11 cellular contexts compared by ENCODE assay signal in the genomic region with DNA sequence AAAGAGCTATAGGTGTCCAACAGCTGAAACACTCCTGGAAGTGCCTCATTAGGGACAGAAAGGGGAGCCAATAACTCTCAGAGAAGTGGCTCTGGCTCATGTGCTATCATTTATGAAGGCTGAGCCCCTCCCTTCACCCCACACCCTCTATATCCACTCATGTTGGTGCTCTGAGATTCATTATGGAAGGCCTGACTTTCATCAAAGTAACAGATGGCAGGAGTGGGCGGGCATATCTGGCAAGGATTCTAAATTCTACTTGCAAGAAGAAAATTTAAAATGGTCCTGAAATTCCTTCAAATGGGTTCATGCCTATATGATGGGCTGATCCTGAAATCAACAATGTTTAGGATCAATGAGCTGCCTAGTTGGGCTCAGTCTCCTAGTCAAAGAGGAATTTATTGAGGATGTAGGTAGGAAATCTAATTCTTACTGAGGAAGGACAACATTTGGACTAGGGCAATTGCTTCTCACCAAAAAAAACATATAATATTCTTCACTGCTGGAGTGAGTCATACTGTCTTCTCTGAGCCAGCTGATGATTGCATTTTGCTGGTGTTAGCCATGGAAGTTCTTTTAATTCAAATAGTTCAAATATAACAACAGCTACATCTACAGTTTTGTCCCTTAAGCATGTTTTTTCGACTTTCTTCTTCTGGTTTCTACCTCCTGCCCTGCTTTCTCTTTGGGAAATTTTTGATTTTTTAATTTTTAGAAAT. TPM values are rescaled to one million over a fixed set of nuclear protein-coding genes. Genes with fewer than 3 reads are reported as not detected.
DNase-seq lines count a peak whose midpoint lies in the region; ATAC-seq and TF ChIP-seq lines count a peak whose summit lies in the region.
"Had no signal": no experiment of that assay in that cellular context is flagged by ENCODE, and none has a peak within 500 bp of the region (broad histone marks: within the 10 kb centered on the region; RNA-seq: fewer than 3 reads in every experiment).

No MANE protein-coding gene starts in this region.

- no peak overlapping the region for H2AFZ ChIP-seq in PC-9

- DNase-seq in activated T-cell treated with anti-CD3 and anti-CD28 coated beads, Interleukin-2, amount 50 U/mL, for 72 hours = no peak
- DNase-seq in activated T-cell treated with anti-CD3 and anti-CD28 coated beads, Interleukin-2, amount 50 U/mL, for 4 hours = no peak
- DNase-seq in adipocyte (ENCODE audit: low read depth) = peak; percentile 72
- peak; percentile 58 to 80 for DNase-seq in foreskin fibroblast
- DNase-seq in stromal cell of bone marrow (ENCODE audit: low read depth) = peak; percentile 64
- no peak for DNase-seq in PC-9
- DNase-seq: Peyer's patch, right lobe of liver, testis had no signal

- CTCF ChIA-PET in PC-9 (lab: Charles Lee) = no interaction called here

- H3K4me1 ChIP-seq in adipocyte (ENCODE audit: control insufficient read depth, insufficient read depth, low read length) (peaks cover 11% of the 10 kb centered on the region), PC-9 (replicated peaks; ENCODE audit: insufficient read depth) (no peaks in the 10 kb centered on the region)
- H3K4me1 ChIP-seq: Peyer's patch, right lobe of liver, testis had no signal

- POLR2A ChIA-PET in PC-9 (lab: Charles Lee; ENCODE audit: unreplicated experiment) = no interaction called here

- peaks cover 9% of the 10 kb centered on the region for H3K4me1 Mint-ChIP-seq in activated T-cell treated with anti-CD3 and anti-CD28 coated beads, Interleukin-2, amount 50 U/mL, for 72 hours (ENCODE audit: low read depth)
- peaks cover 3% of the 10 kb centered on the region for H3K4me1 Mint-ChIP-seq in activated T-cell treated with anti-CD3 and anti-CD28 coated beads, Interleukin-2, amount 50 U/mL, for 4 hours (ENCODE audit: low read depth)

- no peaks in the 10 kb centered on the region for H4K20me1 ChIP-seq in PC-9 (ENCODE audit: insufficient read depth)

- H3K9me3 ChIP-seq in adipocyte (ENCODE audit: control insufficient read depth, low read length) (no peaks in the 10 kb centered on the region), PC-9 (ENCODE audit: insufficient read depth, low read depth) (no peaks in the 10 kb centered on the region)
- H3K9me3 ChIP-seq: Peyer's patch, right lobe of liver, testis had no signal

- H3K36me3 ChIP-seq in adipocyte (ENCODE audit: control insufficient read depth, insufficient read depth, low read length, severe bottlenecking) = peaks cover 12% of the 10 kb centered on the region
- H3K36me3 ChIP-seq in PC-9 (ENCODE audit: low read depth) = no peaks in the 10 kb centered on the region

- no TSS peak for BruUV-seq in PC-9 (replicated peaks; lab: Mats Ljungman, UMichigan)

- no peak overlapping the region for H3K4me2 ChIP-seq in PC-9

- no peak overlapping the region for H3K4me3 ChIP-seq in adipocyte (ENCODE audit: low read length)
- no peak overlapping the region for H3K4me3 ChIP-seq in foreskin fibroblast (ENCODE audit: low read depth in 1 of 2, low read length in 2 of 2)
- no peak overlapping the region for H3K4me3 ChIP-seq in PC-9
- H3K4me3 ChIP-seq: Peyer's patch, right lobe of liver, testis had no signal

- no peaks in the 10 kb centered on the region for H3K27me3 ChIP-seq in adipocyte (replicated peaks; ENCODE audit: control insufficient read depth, insufficient read depth, low read length)
- H3K27me3 ChIP-seq in PC-9 (ENCODE audit: insufficient read depth, low read depth) = no peaks in the 10 kb centered on the region
- H3K27me3 ChIP-seq: Peyer's patch, right lobe of liver, testis had no signal

- H3F3A ChIP-seq in PC-9 (ENCODE audit: insufficient read depth, low read depth) = no peaks in the 10 kb centered on the region

- H3K27ac Mint-ChIP-seq in activated T-cell treated with anti-CD3 and anti-CD28 coated beads, Interleukin-2, amount 50 U/mL, for 72 hours = peak overlapping the region; percentile 60

- TF ChIP-seq CTCF in foreskin fibroblast (IDR thresholded peaks at IDR 0.05; ENCODE audit: low read depth, low read length) (no peak), PC-9 (conservative IDR thresholded peaks at IDR 0.05) (no peak)

- H3K9me3 Mint-ChIP-seq in activated T-cell treated with anti-CD3 and anti-CD28 coated beads, Interleukin-2, amount 50 U/mL, for 72 hours = peaks cover 0 to 3% of the 10 kb centered on the region in 2 donors
- H3K9me3 Mint-ChIP-seq in activated T-cell treated with anti-CD3 and anti-CD28 coated beads, Interleukin-2, amount 50 U/mL, for 4 hours = no peaks in the 10 kb centered on the region

- no peak overlapping the region for H3K4me3 Mint-ChIP-seq in activated T-cell treated with anti-CD3 and anti-CD28 coated beads, Interleukin-2, amount 50 U/mL, for 72 hours
- no peak overlapping the region for H3K4me3 Mint-ChIP-seq in activated T-cell treated with anti-CD3 and anti-CD28 coated beads, Interleukin-2, amount 50 U/mL, for 4 hours

- ATAC-seq in activated T-cell treated with anti-CD3 and anti-CD28 coated beads, Interleukin-2, amount 50 U/mL, for 72 hours (replicated peaks in 1 of 2) = no peak
- no peak for ATAC-seq in activated T-cell treated with anti-CD3 and anti-CD28 coated beads, Interleukin-2, amount 50 U/mL, for 4 hours
- ATAC-seq in HG03460 (IDR thresholded peaks at IDR 0.05; ENCODE audit: unreplicated experiment) (no peak), GM18867 (IDR thresholded peaks at IDR 0.05; ENCODE audit: unreplicated experiment) (no peak)
- ATAC-seq: right lobe of liver had no signal

- no peak overlapping the region for H3K27ac ChIP-seq in PC-9
- H3K27ac ChIP-seq: Peyer's patch, right lobe of liver, testis had no signal

- peaks cover 4 to 9% of the 10 kb centered on the region in 2 donors for H3K36me3 Mint-ChIP-seq in activated T-cell treated with anti-CD3 and anti-CD28 coated beads, Interleukin-2, amount 50 U/mL, for 72 hours (ENCODE audit: insufficient read depth in 2 of 2)
- H3K36me3 Mint-ChIP-seq in activated T-cell treated with anti-CD3 and anti-CD28 coated beads, Interleukin-2, amount 50 U/mL, for 4 hours (ENCODE audit: insufficient read depth) = peaks cover 21% of the 10 kb centered on the region

- H3K79me2 ChIP-seq in PC-9 (ENCODE audit: low read depth) = no peaks in the 10 kb centered on the region

- intact Hi-C loops in PC-9 (cut with micrococcal nuclease; ENCODE audit: unreplicated experiment) = no loop called here

- no peak overlapping the region for H3K9ac ChIP-seq in adipocyte (ENCODE audit: low read length)

- H3K9me2 ChIP-seq in PC-9 (ENCODE audit: insufficient read depth) = no peaks in the 10 kb centered on the region

- H3K27me3 Mint-ChIP-seq in activated T-cell treated with anti-CD3 and anti-CD28 coated beads, Interleukin-2, amount 50 U/mL, for 72 hours (ENCODE audit: low read depth) = no peaks in the 10 kb centered on the region
- H3K27me3 Mint-ChIP-seq in activated T-cell treated with anti-CD3 and anti-CD28 coated beads, Interleukin-2, amount 50 U/mL, for 4 hours (ENCODE audit: low read depth) = no peaks in the 10 kb centered on the region

RNA-seq across cellular contexts. Expression of gene NMRK1, which starts 23.5 kb away (rescaled TPM):
- total RNA-seq in activated T-cell treated with anti-CD3 and anti-CD28 coated beads, Interleukin-2, amount 50 U/mL, for 72 hours = 10 to 100 TPM; 41.0 to 59.3 TPM
- 10 to 100 TPM in 2 of 3 donors, 1 to 10 TPM in 1; 7.3 to 11.1 (median 11.1) TPM for total RNA-seq in activated T-cell treated with anti-CD3 and anti-CD28 coated beads, Interleukin-2, amount 50 U/mL, for 4 hours
- total RNA-seq in PC-9 (2021) = 35.4 and 36.2 TPM in 2 replicates

RNA-seq across cellular contexts. Expression of gene OSTF1, which starts 23.8 kb away (rescaled TPM):
- 100 to 1,000 TPM in 1 of 2 donors, 10 to 100 TPM in 1; 71.9 to 109 TPM for total RNA-seq in activated T-cell treated with anti-CD3 and anti-CD28 coated beads, Interleukin-2, amount 50 U/mL, for 72 hours
- 10 to 100 TPM; 38.9 to 49.8 (median 41.3) TPM for total RNA-seq in activated T-cell treated with anti-CD3 and anti-CD28 coated beads, Interleukin-2, amount 50 U/mL, for 4 hours
- 42.0 and 58.4 TPM in 2 replicates for total RNA-seq in PC-9 (2021)

RNA-seq across cellular contexts. Expression of gene CARNMT1, which starts 36.4 kb away (rescaled TPM):
- total RNA-seq in activated T-cell treated with anti-CD3 and anti-CD28 coated beads, Interleukin-2, amount 50 U/mL, for 72 hours = 10 to 100 TPM; 18.6 to 19.8 TPM
- total RNA-seq in activated T-cell treated with anti-CD3 and anti-CD28 coated beads, Interleukin-2, amount 50 U/mL, for 4 hours = 10 to 100 TPM; 30.6 to 38.0 (median 36.0) TPM
- total RNA-seq in PC-9 (2021) = 20.5 and 21.5 TPM in 2 replicates

Comparison
In these comparisons a context has a peak if more than half of its experiments do, and no peak if none do; other contexts are left out.
1. DNase-seq: peak in adipocyte (single experiment), foreskin fibroblast (2 of 2) and stromal cell of bone marrow (single experiment); none in activated T-cell treated with anti-CD3 and anti-CD28 coated beads, Interleukin-2, amount 50 U/mL, for 72 hours (0 of 2), activated T-cell treated with anti-CD3 and anti-CD28 coated beads, Interleukin-2, amount 50 U/mL, for 4 hours (single experiment) and PC-9 (0 of 2).